ENCODE assay signal across 34 cellular contexts in the genomic region with DNA sequence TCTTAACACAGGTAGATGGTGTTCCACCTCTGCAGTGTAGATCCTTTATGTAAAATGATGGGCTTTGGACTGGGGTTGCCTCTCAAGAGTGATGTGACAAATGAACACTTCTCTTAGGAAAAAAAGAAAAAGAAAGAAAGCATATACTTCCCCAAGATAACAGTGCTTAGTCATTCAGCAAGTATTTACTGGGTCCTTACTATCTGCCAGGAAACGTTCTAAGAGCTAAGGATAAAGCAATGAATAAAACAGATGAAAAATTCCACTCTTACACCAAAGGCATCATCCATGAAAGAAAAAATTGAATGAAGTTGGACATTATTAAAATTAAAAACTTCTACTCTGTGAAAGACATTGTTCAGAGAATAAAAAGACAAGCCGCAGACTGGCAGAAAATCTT.
DNase-seq lines count a peak whose midpoint lies in the region; ATAC-seq, FAIRE-seq and TF ChIP-seq lines count a peak whose summit lies in the region.
"Had no signal": no experiment of that assay in that cellular context is flagged by ENCODE, and none has a peak within 500 bp of the region (broad histone marks: within the 10 kb centered on the region; RNA-seq: fewer than 3 reads in every experiment).

No MANE protein-coding gene starts in this region.

- no peak overlapping the region for H3K9ac ChIP-seq in IMR-90 (ENCODE audit: low read depth, low read length)

- no peak overlapping the region for H4K5ac ChIP-seq in IMR-90 (ENCODE audit: low read depth, low read length)

- no peak for TF ChIP-seq RAD21 in IMR-90 (IDR thresholded peaks at IDR 0.05; ENCODE audit: low read length)

- dilution Hi-C loops in IMR-90 (cut with HindIII; ENCODE audit: low sequenced_read_pairs, unreplicated experiment) = no loop called here

- H3K4me1 ChIP-seq in IMR-90 (ENCODE audit: control insufficient read depth, insufficient read depth, low read length) = no peaks in the 10 kb centered on the region
- H3K4me1 ChIP-seq: A549, right atrium auricular region, SJSA1 had no signal

- H2BK5ac ChIP-seq in IMR-90 (ENCODE audit: low read depth, low read length, poor library complexity, severe bottlenecking) = no peak overlapping the region

- intact Hi-C loops in IMR-90 (cut with micrococcal nuclease) (no loop called here), natural killer cell (cut with micrococcal nuclease) (no loop called here)

- DNase-seq in AG09309 (ENCODE audit: low read depth) (peak; percentile 7), IMR-90 (peak; percentile 1), bronchial epithelial cell (ENCODE audit: low read depth) (peak; percentile 13), mesothelial cell of epicardium (ENCODE audit: low spot score in 2 of 2, unreplicated experiment in 2 of 2) (no peak), natural killer cell (no peak), HuH-7.5 (ENCODE audit: low spot score) (no peak)
- DNase-seq in activated T-cell treated with anti-CD3 and anti-CD28 coated beads, Interleukin-2, amount 50 U/mL, for 48 hours = no peak
- DNase-seq: activated CD4-positive, alpha-beta T cell treated with anti-CD3 and anti-CD28 coated beads, Interleukin-2, amount 50 U/mL, for 1 hour; activated gamma-delta T cell; activated naive CD8-positive, alpha-beta T cell treated with anti-CD3 and anti-CD28 coated beads for 36 hours; activated T-cell treated with anti-CD3 and anti-CD28 coated beads, Interleukin-2, amount 50 U/mL, for 1 hour; CD8-positive, alpha-beta memory T cell; dorsolateral prefrontal cortex; H9; immature natural killer cell; left colon; mammary epithelial cell; NCI-H1048; NCI-H187; NCI-H82; stimulated activated CD4-positive, alpha-beta T cell treated with anti-CD3 and anti-CD28 coated beads, Interleukin-1b, Interleukin-23, amount 100 ng/mL, for 48 hours; stimulated activated CD8-positive, alpha-beta memory T cell treated with anti-CD3 and anti-CD28 coated beads, Interleukin-4, amount 100 ng/mL, for 48 hours; stimulated activated naive CD8-positive, alpha-beta T cell treated with anti-CD3 and anti-CD28 coated beads, Interleukin-15, amount 100 ng/mL, for 72 hours; T1000 had no signal

- no peak for TF ChIP-seq CTCF in AG09309 (IDR thresholded peaks at IDR 0.05; ENCODE audit: control insufficient read depth, insufficient read depth, low read depth, low read length, missing control alignments)
- TF ChIP-seq CTCF in IMR-90 (conservative IDR thresholded peaks at IDR 0.05; ENCODE audit: low read depth, low read length) = no peak
- TF ChIP-seq CTCF in bronchial epithelial cell (IDR thresholded peaks at IDR 0.05; ENCODE audit: insufficient read depth, low read length, severe bottlenecking) = no peak
- TF ChIP-seq CTCF in mesothelial cell of epicardium (IDR thresholded peaks at IDR 0.05; ENCODE audit: unreplicated experiment) = no peak
- no peak for TF ChIP-seq CTCF in natural killer cell (IDR thresholded peaks at IDR 0.05)

- no peak overlapping the region for H4K8ac ChIP-seq in IMR-90 (ENCODE audit: low read depth in 2 of 2, low read length in 2 of 2)

- no peak for FAIRE-seq in bronchial epithelial cell (lab: Jason Lieb, UNC)
- FAIRE-seq: A549, GM12891 had no signal

- no peak overlapping the region for H2AK9ac ChIP-seq in IMR-90 (replicated peaks; ENCODE audit: low read depth, low read length, poor library complexity)

- no peak overlapping the region for H3K18ac ChIP-seq in IMR-90 (ENCODE audit: low read depth, low read length)

- CTCF ChIA-PET in IMR-90 (lab: Yijun Ruan, JAX) = no interaction called here

- H3K27ac Mint-ChIP-seq in mesothelial cell of epicardium (peak overlapping the region; percentile 75), natural killer cell (no peak overlapping the region)
- H3K27ac Mint-ChIP-seq: activated naive CD8-positive, alpha-beta T cell treated with anti-CD3 and anti-CD28 coated beads for 36 hours; B cell; CD8-positive, alpha-beta memory T cell; H9; immature natural killer cell; stimulated activated naive CD8-positive, alpha-beta T cell treated with anti-CD3 and anti-CD28 coated beads, Interleukin-15, amount 100 ng/mL, for 72 hours; WTC11 had no signal

- H3K79me1 ChIP-seq in IMR-90 (ENCODE audit: low read depth in 1 of 2, low read length in 2 of 2) = no peaks in the 10 kb centered on the region

- no peaks in the 10 kb centered on the region for H3K36me3 Mint-ChIP-seq in mesothelial cell of epicardium
- H3K36me3 Mint-ChIP-seq in natural killer cell = no peaks in the 10 kb centered on the region
- H3K36me3 Mint-ChIP-seq: activated naive CD8-positive, alpha-beta T cell treated with anti-CD3 and anti-CD28 coated beads for 36 hours; CD8-positive, alpha-beta memory T cell; immature natural killer cell; WTC11 had no signal

- no peak overlapping the region for H3K4me2 ChIP-seq in IMR-90 (ENCODE audit: low read depth, low read length)
- H3K4me2 ChIP-seq: A549 had no signal

- H3K36me3 ChIP-seq in IMR-90 (ENCODE audit: control insufficient read depth, insufficient read depth, low read length) (no peaks in the 10 kb centered on the region), bronchial epithelial cell (ENCODE audit: control insufficient read depth, insufficient read depth, low read length) (no peaks in the 10 kb centered on the region)
- H3K36me3 ChIP-seq: ascending aorta, right atrium auricular region, SJSA1 had no signal

- no peak overlapping the region for H4K91ac ChIP-seq in IMR-90 (ENCODE audit: insufficient read depth, low read depth, low read length)

- no peak overlapping the region for H3K14ac ChIP-seq in IMR-90 (replicated peaks; ENCODE audit: low read depth, low read length)

- H3K4me3 ChIP-seq in AG09309 (ENCODE audit: control insufficient read depth, low read depth, low read length) (no peak overlapping the region), IMR-90 (ENCODE audit: insufficient read depth, low read depth, low read length) (no peak overlapping the region), bronchial epithelial cell (ENCODE audit: low read depth, low read length) (no peak overlapping the region)
- H3K4me3 ChIP-seq: A549, ascending aorta, dorsolateral prefrontal cortex, right atrium auricular region, SJSA1 had no signal

- no peak overlapping the region for H3K27ac ChIP-seq in IMR-90 (ENCODE audit: insufficient read depth, low read length)
- H3K27ac ChIP-seq: A549, ascending aorta, dorsolateral prefrontal cortex, right atrium auricular region, RWPE1, SJSA1 had no signal

- no peak overlapping the region for H3K23ac ChIP-seq in IMR-90 (ENCODE audit: low read depth, low read length)

- no peak for TF ChIP-seq POLR2A in IMR-90 (IDR thresholded peaks at IDR 0.05; ENCODE audit: low read depth, low read length)

- no TSS peak for BruUV-seq in IMR-90 (replicated peaks; lab: Mats Ljungman, UMichigan)

- H3K4me3 Mint-ChIP-seq in mesothelial cell of epicardium (no peak overlapping the region), natural killer cell (no peak overlapping the region)
- H3K4me3 Mint-ChIP-seq: activated naive CD8-positive, alpha-beta T cell treated with anti-CD3 and anti-CD28 coated beads for 36 hours; B cell; CD8-positive, alpha-beta memory T cell; H9; immature natural killer cell; neural crest cell; stimulated activated naive CD8-positive, alpha-beta T cell treated with anti-CD3 and anti-CD28 coated beads, Interleukin-15, amount 100 ng/mL, for 72 hours; WTC11 had no signal

- POLR2A ChIA-PET in IMR-90 (lab: Charles Lee; ENCODE audit: unreplicated experiment) = no interaction called here

- H3K9me1 ChIP-seq in IMR-90 (ENCODE audit: insufficient read depth, low read length) = no peaks in the 10 kb centered on the region

- no peak overlapping the region for H3K56ac ChIP-seq in IMR-90 (ENCODE audit: extremely low read depth, insufficient read depth, low read length)

- H3K9me3 Mint-ChIP-seq in mesothelial cell of epicardium (peaks cover 8% of the 10 kb centered on the region), natural killer cell (peaks cover 0 to 9% of the 10 kb centered on the region in 2 donors)
- H3K9me3 Mint-ChIP-seq: activated naive CD8-positive, alpha-beta T cell treated with anti-CD3 and anti-CD28 coated beads for 36 hours; H9; immature natural killer cell had no signal

- no peak overlapping the region for H2BK20ac ChIP-seq in IMR-90 (ENCODE audit: low read depth, low read length)

- WGBS in IMR-90 (ENCODE audit: extremely low coverage in 2 of 2, insufficient read length in 1 of 2), 2 experiments = no CpG with 5 or more reads among the region's 2 CpGs

- no peak overlapping the region for H3K4ac ChIP-seq in IMR-90 (ENCODE audit: low read depth, low read length)

- in situ Hi-C loops in IMR-90 (cut with MboI; ENCODE audit: low sequenced_read_pairs) = no loop called here

- H3K4me1 Mint-ChIP-seq in mesothelial cell of epicardium (peaks cover 9% of the 10 kb centered on the region), natural killer cell (no peaks in the 10 kb centered on the region)
- H3K4me1 Mint-ChIP-seq: activated naive CD8-positive, alpha-beta T cell treated with anti-CD3 and anti-CD28 coated beads for 36 hours; B cell; CD8-positive, alpha-beta memory T cell; H9; immature natural killer cell; stimulated activated naive CD8-positive, alpha-beta T cell treated with anti-CD3 and anti-CD28 coated beads, Interleukin-15, amount 100 ng/mL, for 72 hours; WTC11 had no signal

- H2AK5ac ChIP-seq in IMR-90 (ENCODE audit: low read depth, low read length) = no peak overlapping the region

- H2AFZ ChIP-seq in IMR-90 (replicated peaks; ENCODE audit: low read length, poor library complexity) = no peak overlapping the region

- no peaks in the 10 kb centered on the region for H4K20me1 ChIP-seq in IMR-90 (ENCODE audit: insufficient read depth, low read length)

- no peaks in the 10 kb centered on the region for H3K27me3 ChIP-seq in IMR-90 (ENCODE audit: control insufficient read depth, insufficient read depth, low read length)
- H3K27me3 ChIP-seq in bronchial epithelial cell (ENCODE audit: control insufficient read depth, insufficient read depth, low read length) = peaks cover 3% of the 10 kb centered on the region
- H3K27me3 ChIP-seq: ascending aorta, right atrium auricular region, SJSA1 had no signal

- ATAC-seq in IMR-90 (ENCODE audit: low read depth) = no peak
- no peak for ATAC-seq in HG03565 (IDR thresholded peaks at IDR 0.05; ENCODE audit: unreplicated experiment)
- no peak for ATAC-seq in natural killer cell
- ATAC-seq: A549; left colon; stimulated activated naive CD8-positive, alpha-beta T cell treated with anti-CD3 and anti-CD28 coated beads, Interleukin-15, amount 100 ng/mL, for 72 hours; WTC11 had no signal

- no peaks in the 10 kb centered on the region for H3K9me3 ChIP-seq in IMR-90 (ENCODE audit: control insufficient read depth, insufficient read depth, low read length)
- H3K9me3 ChIP-seq: A549, ascending aorta, right atrium auricular region, SJSA1 had no signal

- peaks cover 4% of the 10 kb centered on the region for H3K27me3 Mint-ChIP-seq in mesothelial cell of epicardium (ENCODE audit: low read depth)
- peaks cover 0 to 3% of the 10 kb centered on the region in 2 donors for H3K27me3 Mint-ChIP-seq in natural killer cell (ENCODE audit: low read depth in 2 of 2)
- H3K27me3 Mint-ChIP-seq: B cell had no signal

- no peak overlapping the region for H2BK120ac ChIP-seq in IMR-90 (ENCODE audit: low read depth, low read length)

- no peak overlapping the region for H2BK15ac ChIP-seq in IMR-90 (ENCODE audit: low read depth, low read length)

Comparison
In these comparisons a context has a peak if more than half of its experiments do, and no peak if none do; other contexts are left out.
1. DNase-seq: peak in AG09309 (single experiment), IMR-90 (single experiment) and bronchial epithelial cell (single experiment); none in mesothelial cell of epicardium (0 of 2), activated T-cell treated with anti-CD3 and anti-CD28 coated beads, Interleukin-2, amount 50 U/mL, for 48 hours (0 of 2), natural killer cell (single experiment) and HuH-7.5 (single experiment).